23 cellular contexts compared by ENCODE assay signal in genomic region chr6:108739496-108740330, GRCh38.
A peak's percentile ranks its signal among the peaks of the same experiment; 100 is the strongest.
DNase-seq lines count a peak whose midpoint lies in the region; ATAC-seq and TF ChIP-seq lines count a peak whose summit lies in the region.
"Had no signal": no experiment of that assay in that cellular context is flagged by ENCODE, and none has a peak within 500 bp of the region (broad histone marks: within the 10 kb centered on the region; RNA-seq: fewer than 3 reads in every experiment).

No MANE protein-coding gene starts in this region.

- H3K18ac ChIP-seq in IMR-90 (ENCODE audit: low read depth, low read length): no peak overlapping the region

- POLR2A ChIA-PET in IMR-90 (lab: Charles Lee; ENCODE audit: unreplicated experiment): no interaction called here

- peaks cover 0 to 7% of the 10 kb centered on the region in 2 experiments; a peak in 1 of 4 replicates for H3K79me1 ChIP-seq in IMR-90 (ENCODE audit: low read depth in 1 of 2, low read length in 2 of 2)

- no peak overlapping the region for H3K27ac Mint-ChIP-seq in neural crest cell (ENCODE audit: unreplicated experiment)
- H3K27ac Mint-ChIP-seq: activated CD4-positive, alpha-beta memory T cell treated with anti-CD3 and anti-CD28 coated beads, Interleukin-2, amount 10 ng/mL, durations not matched to agents 7 days and 5 days; activated naive CD4-positive, alpha-beta T cell treated with anti-CD3 and anti-CD28 coated beads, Interleukin-2, amount 50 U/mL, for 24 hours; immature natural killer cell; memory B cell; natural killer cell treated with Interleukin-12 subunit alpha and Interleukin-12 subunit beta and Interleukin-15 and Interleukin-18, amount 100 ng/mL, for 72 hours; T-helper 1 cell treated with Interleukin-12 subunit alpha and Interleukin-12 subunit beta and Interleukin-4 antibody, amounts not matched to agents 30 μg/mL and 1 μg/mL, for 36 hours; WTC11 had no signal

- dilution Hi-C loops in IMR-90 (cut with HindIII; ENCODE audit: low sequenced_read_pairs, unreplicated experiment): no loop called here

- peaks cover 4% of the 10 kb centered on the region for H3K9me1 ChIP-seq in IMR-90 (ENCODE audit: insufficient read depth, low read length)

- H2AFZ ChIP-seq in IMR-90 (replicated peaks; ENCODE audit: low read length, poor library complexity): peak overlapping the region; percentile 1

- no peak overlapping the region for H2BK5ac ChIP-seq in IMR-90 (ENCODE audit: low read depth, low read length, poor library complexity, severe bottlenecking)

- H4K91ac ChIP-seq in IMR-90 (ENCODE audit: insufficient read depth, low read depth, low read length): no peak overlapping the region; the same call in 1 of the 2 replicates

- no peak for DNase-seq in IMR-90
- DNase-seq in epithelial cell of esophagus (ENCODE audit: low read depth): peak; percentile 89
- no peak for DNase-seq in neural crest cell (ENCODE audit: low read depth, low spot score)
- DNase-seq in psoas muscle: no peak
- DNase-seq: activated CD4-positive, alpha-beta memory T cell treated with anti-CD3 and anti-CD28 coated beads, Interleukin-2, amount 10 ng/mL, durations not matched to agents 7 days and 5 days; activated T-cell treated with anti-CD3 and anti-CD28 coated beads, Interleukin-2, amount 50 U/mL, for 1 hour; heart right ventricle; HFFc6; immature natural killer cell; Kasumi-1; NCI-H1436; NCI-H226; Right ventricle myocardium superior; stimulated activated CD4-positive, alpha-beta T cell treated with anti-CD3 and anti-CD28 coated beads, Interleukin-4, amount 100 ng/mL, for 1 hour had no signal

- H3K9ac ChIP-seq in IMR-90 (ENCODE audit: low read depth, low read length): no peak overlapping the region

- no peak overlapping the region for H3K23ac ChIP-seq in IMR-90 (ENCODE audit: low read depth, low read length)

- no peak overlapping the region for H3K56ac ChIP-seq in IMR-90 (ENCODE audit: extremely low read depth, insufficient read depth, low read length)

- H2BK120ac ChIP-seq in IMR-90 (ENCODE audit: low read depth, low read length): peak overlapping the region; percentile 70; the same call in 1 of the 2 replicates

- H2AK5ac ChIP-seq in IMR-90 (ENCODE audit: low read depth, low read length): 0 out of 2 replicates have a peak overlapping the region, but pooled peaks have one; percentile 64

- no peak overlapping the region for H3K4me2 ChIP-seq in IMR-90 (ENCODE audit: low read depth, low read length)

- H4K8ac ChIP-seq in IMR-90 (ENCODE audit: low read depth in 2 of 2, low read length in 2 of 2): no peak overlapping the region; a peak in 1 of 4 replicates

- intact Hi-C loops in IMR-90 (cut with micrococcal nuclease): no loop called here
- intact Hi-C loops in psoas muscle (cut with DNase I): no loop called here

- peaks cover 55% of the 10 kb centered on the region for H3K4me1 Mint-ChIP-seq in neural crest cell
- H3K4me1 Mint-ChIP-seq: activated naive CD4-positive, alpha-beta T cell treated with anti-CD3 and anti-CD28 coated beads, Interleukin-2, amount 50 U/mL, for 24 hours had no signal

- H3K36me3 Mint-ChIP-seq in neural crest cell (ENCODE audit: low read depth): no peaks in the 10 kb centered on the region
- H3K36me3 Mint-ChIP-seq: activated naive CD4-positive, alpha-beta T cell treated with anti-CD3 and anti-CD28 coated beads, Interleukin-2, amount 50 U/mL, for 24 hours; immature natural killer cell; memory B cell; natural killer cell treated with Interleukin-12 subunit alpha and Interleukin-12 subunit beta and Interleukin-15 and Interleukin-18, amount 100 ng/mL, for 72 hours; WTC11 had no signal

- peak overlapping the region; percentile 6; the same call in 1 of the 2 replicates for H3K4ac ChIP-seq in IMR-90 (ENCODE audit: low read depth, low read length)

- H2BK20ac ChIP-seq in IMR-90 (ENCODE audit: low read depth, low read length): no peak overlapping the region

- H4K20me1 ChIP-seq in IMR-90 (ENCODE audit: insufficient read depth, low read length): no peaks in the 10 kb centered on the region

- no peaks in the 10 kb centered on the region for H3K27me3 ChIP-seq in IMR-90 (ENCODE audit: control insufficient read depth, insufficient read depth, low read length)
- H3K27me3 ChIP-seq in psoas muscle (ENCODE audit: insufficient read depth in 3 of 3, low read length in 2 of 3): no peaks in the 10 kb centered on the region
- H3K27me3 ChIP-seq in gastroesophageal sphincter: no peaks in the 10 kb centered on the region
- H3K27me3 ChIP-seq: heart right ventricle had no signal

- H3K9me3 ChIP-seq in IMR-90 (ENCODE audit: control insufficient read depth, insufficient read depth, low read length): no peaks in the 10 kb centered on the region
- H3K9me3 ChIP-seq in psoas muscle: no peaks in the 10 kb centered on the region
- H3K9me3 ChIP-seq in gastroesophageal sphincter: no peaks in the 10 kb centered on the region
- H3K9me3 ChIP-seq: heart right ventricle had no signal

- H3K4me1 ChIP-seq in IMR-90 (ENCODE audit: control insufficient read depth, insufficient read depth, low read length) (peaks cover 9% of the 10 kb centered on the region), psoas muscle (peaks cover 14% of the 10 kb centered on the region), gastroesophageal sphincter (no peaks in the 10 kb centered on the region)

- no peak for TF ChIP-seq POLR2A in IMR-90 (IDR thresholded peaks at IDR 0.05; ENCODE audit: low read depth, low read length)
- TF ChIP-seq POLR2A in gastroesophageal sphincter (IDR thresholded peaks at IDR 0.05): no peak

- peak overlapping the region; percentile 44 for H2AK9ac ChIP-seq in IMR-90 (replicated peaks; ENCODE audit: low read depth, low read length, poor library complexity)

- H4K5ac ChIP-seq in IMR-90 (ENCODE audit: low read depth, low read length): no peak overlapping the region; the same call in 1 of the 2 replicates

- in situ Hi-C loops in IMR-90 (cut with MboI; ENCODE audit: low sequenced_read_pairs): no loop called here

- no peaks in the 10 kb centered on the region for H3K9me3 Mint-ChIP-seq in neural crest cell
- H3K9me3 Mint-ChIP-seq: activated CD4-positive, alpha-beta memory T cell treated with anti-CD3 and anti-CD28 coated beads, Interleukin-2, amount 10 ng/mL, durations not matched to agents 7 days and 5 days; activated naive CD4-positive, alpha-beta T cell treated with anti-CD3 and anti-CD28 coated beads, Interleukin-2, amount 50 U/mL, for 24 hours; HFFc6; immature natural killer cell; memory B cell; natural killer cell treated with Interleukin-12 subunit alpha and Interleukin-12 subunit beta and Interleukin-15 and Interleukin-18, amount 100 ng/mL, for 72 hours; T-helper 1 cell treated with Interleukin-12 subunit alpha and Interleukin-12 subunit beta and Interleukin-4 antibody, amounts not matched to agents 30 μg/mL and 1 μg/mL, for 36 hours; WTC11 had no signal

- no peak for ATAC-seq in IMR-90 (ENCODE audit: low read depth)
- no peak for ATAC-seq in GM19452 (IDR thresholded peaks at IDR 0.05; ENCODE audit: unreplicated experiment)
- ATAC-seq in psoas muscle: no peak
- ATAC-seq in gastroesophageal sphincter: no peak
- ATAC-seq: heart right ventricle; natural killer cell treated with Interleukin-12 subunit alpha and Interleukin-12 subunit beta and Interleukin-15 and Interleukin-18, amount 100 ng/mL, for 72 hours; WTC11 had no signal

- no peak for TF ChIP-seq EP300 in gastroesophageal sphincter (IDR thresholded peaks at IDR 0.05)

- no peak overlapping the region for H2BK15ac ChIP-seq in IMR-90 (ENCODE audit: low read depth, low read length)

- no peak for TF ChIP-seq RAD21 in IMR-90 (IDR thresholded peaks at IDR 0.05; ENCODE audit: low read length)

- H3K14ac ChIP-seq in IMR-90 (replicated peaks; ENCODE audit: low read depth, low read length): no peak overlapping the region

- 100% methylated on average over 1 of the region's 10 CpGs; no CpG with 5 or more reads in 1 of the 2 experiments for WGBS in IMR-90 (ENCODE audit: extremely low coverage in 2 of 2, insufficient read length in 1 of 2), 2 experiments
- 82 to 89% (median 82%) methylated on average over 10 of the region's 10 CpGs for WGBS in psoas muscle, 3 donors
- WGBS in gastroesophageal sphincter (ENCODE audit: low coverage in 1 of 2), 2 donors: 78 to 84% methylated on average over 8 of the region's 10 CpGs

- CTCF ChIA-PET in IMR-90 (lab: Yijun Ruan, JAX): interaction anchor here (0.7 kb wide), 1 partner anchor 148 kb away, joined by 3 read pairs; no protein-coding TSS in a partner anchor

- peak overlapping the region; percentile 8 for H3K4me3 Mint-ChIP-seq in neural crest cell
- H3K4me3 Mint-ChIP-seq: activated CD4-positive, alpha-beta memory T cell treated with anti-CD3 and anti-CD28 coated beads, Interleukin-2, amount 10 ng/mL, durations not matched to agents 7 days and 5 days; activated naive CD4-positive, alpha-beta T cell treated with anti-CD3 and anti-CD28 coated beads, Interleukin-2, amount 50 U/mL, for 24 hours; HFFc6; immature natural killer cell; memory B cell; natural killer cell treated with Interleukin-12 subunit alpha and Interleukin-12 subunit beta and Interleukin-15 and Interleukin-18, amount 100 ng/mL, for 72 hours; T-helper 1 cell treated with Interleukin-12 subunit alpha and Interleukin-12 subunit beta and Interleukin-4 antibody, amounts not matched to agents 30 μg/mL and 1 μg/mL, for 36 hours; WTC11 had no signal

- no TSS peak for BruUV-seq in IMR-90 (replicated peaks; lab: Mats Ljungman, UMichigan)

- H3K36me3 ChIP-seq in IMR-90 (ENCODE audit: control insufficient read depth, insufficient read depth, low read length): no peaks in the 10 kb centered on the region
- H3K36me3 ChIP-seq in psoas muscle (ENCODE audit: insufficient read depth in 1 of 2, low read depth in 1 of 2): no peaks in the 10 kb centered on the region
- H3K36me3 ChIP-seq in gastroesophageal sphincter: no peaks in the 10 kb centered on the region
- H3K36me3 ChIP-seq: heart right ventricle had no signal

- TF ChIP-seq CTCF in IMR-90 (conservative IDR thresholded peaks at IDR 0.05; ENCODE audit: low read depth, low read length) (no peak), VCaP (conservative IDR thresholded peaks at IDR 0.05) (no peak), epithelial cell of esophagus (IDR thresholded peaks at IDR 0.05; ENCODE audit: insufficient read depth, low read depth, low read length, missing control alignments) (no peak), neural crest cell (conservative IDR thresholded peaks at IDR 0.05) (no peak), psoas muscle (IDR thresholded peaks at IDR 0.05) (no peak), gastroesophageal sphincter (IDR thresholded peaks at IDR 0.05) (no peak)

- no peak overlapping the region for H3K27ac ChIP-seq in IMR-90 (ENCODE audit: insufficient read depth, low read length)
- H3K27ac ChIP-seq in VCaP: peak overlapping the region; percentile 95
- no peak overlapping the region for H3K27ac ChIP-seq in psoas muscle
- no peak overlapping the region for H3K27ac ChIP-seq in gastroesophageal sphincter
- H3K27ac ChIP-seq: heart right ventricle had no signal

- peaks cover 48% of the 10 kb centered on the region for H3K27me3 Mint-ChIP-seq in neural crest cell (ENCODE audit: low read depth)

- H3K4me3 ChIP-seq in IMR-90 (ENCODE audit: insufficient read depth, low read depth, low read length) (no peak overlapping the region), epithelial cell of esophagus (ENCODE audit: low read length) (no peak overlapping the region), psoas muscle (no peak overlapping the region), gastroesophageal sphincter (no peak overlapping the region)
- H3K4me3 ChIP-seq: heart right ventricle, skin epidermis had no signal

TF ChIP-seq in IMR-90, 13 proteins besides CTCF, POLR2A, EP300 and RAD21 (continues in another document):
- TF ChIP-seq SMC3 (IDR thresholded peaks at IDR 0.05; ENCODE audit: low read depth, low read length): no peak
